8 cellular contexts compared by ENCODE assay signal in genomic region chr17:17204635-17205231, GRCh38. TPM values are rescaled to one million over a fixed set of nuclear protein-coding genes. Genes with fewer than 3 reads are reported as not detected.
DNase-seq lines count a peak whose midpoint lies in the region; ATAC-seq and TF ChIP-seq lines count a peak whose summit lies in the region.

No MANE protein-coding gene starts in this region.

- no peak overlapping the region for H3K4me3 Mint-ChIP-seq in progenitor cell of endocrine pancreas (ENCODE audit: low read depth)

- H3K4me1 Mint-ChIP-seq in progenitor cell of endocrine pancreas (ENCODE audit: low read depth) = peaks cover 2% of the 10 kb centered on the region

- CTCF ChIA-PET in AG04450 (lab: Charles Lee) = no interaction called here

- H3K36me3 ChIP-seq in muscle layer of duodenum (ENCODE audit: control insufficient read depth in 1 of 2, insufficient read depth in 2 of 2, low read length in 2 of 2) = peaks cover 0 to 11% of the 10 kb centered on the region in 2 donors

- no peak for ATAC-seq in GM18511 (IDR thresholded peaks at IDR 0.05; ENCODE audit: unreplicated experiment)

- in situ Hi-C loops in astrocyte of the spinal cord (cut with HindIII; ENCODE audit: low sequenced_read_pairs) = no loop called here

- H3K27ac ChIP-seq in AG04450 (ENCODE audit: low read depth, low read length) (no peak overlapping the region), HL-60 (replicated peaks) (peak overlapping the region; percentile 82), muscle layer of duodenum (ENCODE audit: low read length) (no peak overlapping the region)

- POLR2A ChIA-PET in AG04450 (lab: Yijun Ruan, JAX) = no interaction called here

- DNase-seq in AG04450 (ENCODE audit: low read depth, low spot score) = no peak
- DNase-seq in HL-60 (ENCODE audit: low read depth in 1 of 2, low spot score in 1 of 2) = peak in 1 of 2 experiments; percentile 5
- DNase-seq in astrocyte of the spinal cord (ENCODE audit: low read depth, low spot score) = no peak
- no peak for DNase-seq in inferior parietal cortex (ENCODE audit: extremely low spot score)
- DNase-seq in amniotic stem cell (lab: John Stamatoyannopoulos, UW) = no peak
- no peak for DNase-seq in progenitor cell of endocrine pancreas (ENCODE audit: low spot score, unreplicated experiment)

- H3K27me3 Mint-ChIP-seq in progenitor cell of endocrine pancreas = no peaks in the 10 kb centered on the region

- peaks cover 12 to 59% of the 10 kb centered on the region in 2 donors for H3K4me1 ChIP-seq in muscle layer of duodenum (ENCODE audit: control insufficient read depth in 1 of 2, insufficient read depth in 2 of 2, low read length in 2 of 2)

- H3K4me3 ChIP-seq in AG04450 (ENCODE audit: low read depth, low read length) (peak overlapping the region; percentile 58), HL-60 (replicated peaks; ENCODE audit: insufficient read depth, low read length) (peak overlapping the region; percentile 64), astrocyte of the spinal cord (ENCODE audit: low read depth, low read length) (peak overlapping the region; percentile 39), muscle layer of duodenum (ENCODE audit: low read depth in 1 of 2, low read length in 2 of 2) (peak overlapping the region; percentile 57 to 90)

- no peaks in the 10 kb centered on the region for H3K36me3 Mint-ChIP-seq in progenitor cell of endocrine pancreas (ENCODE audit: insufficient read depth)

- no peaks in the 10 kb centered on the region for H3K9me3 Mint-ChIP-seq in progenitor cell of endocrine pancreas (ENCODE audit: low read depth)

- no peak overlapping the region for H3K27ac Mint-ChIP-seq in progenitor cell of endocrine pancreas

- H3K27me3 ChIP-seq in AG04450 (ENCODE audit: control insufficient read depth, insufficient read depth, low read length) (no peaks in the 10 kb centered on the region), HL-60 (ENCODE audit: insufficient read depth, poor library complexity, severe bottlenecking) (no peaks in the 10 kb centered on the region), muscle layer of duodenum (ENCODE audit: low read depth, low read length) (no peaks in the 10 kb centered on the region)

- TF ChIP-seq CTCF in AG04450 (IDR thresholded peaks at IDR 0.05; ENCODE audit: low read depth, low read length) = no peak
- no peak for TF ChIP-seq CTCF in HL-60 (IDR thresholded peaks at IDR 0.05; ENCODE audit: insufficient read depth, low read length)
- no peak for TF ChIP-seq CTCF in astrocyte of the spinal cord (IDR thresholded peaks at IDR 0.05; ENCODE audit: low read depth, low read length)
- no peak for TF ChIP-seq CTCF in progenitor cell of endocrine pancreas (IDR thresholded peaks at IDR 0.05; ENCODE audit: unreplicated experiment)

- H3K9me3 ChIP-seq in AG04450 (ENCODE audit: control insufficient read depth, insufficient read depth, low read length) = no peaks in the 10 kb centered on the region; the same call in 1 of the 2 replicates
- no peaks in the 10 kb centered on the region for H3K9me3 ChIP-seq in muscle layer of duodenum (ENCODE audit: control insufficient read depth in 1 of 2, low read length in 2 of 2)

RNA-seq across cellular contexts. Expression of gene PLD6, which starts 1.4 kb away (rescaled TPM):
- polyA plus RNA-seq in AG04450 (2011; rRNA removed) = 1.6 and 1.7 TPM in 2 replicates
- polyA minus RNA-seq in AG04450 (2011; rRNA and poly(A)+ RNA removed) = 1.3 and 2.2 TPM in 2 replicates
- total RNA-seq in progenitor cell of endocrine pancreas = 1.00 and 1.2 TPM in 2 replicates

RNA-seq across cellular contexts. Expression of gene FLCN, which starts 32.2 kb away (rescaled TPM):
- 13.7 and 17.8 TPM in 2 replicates for polyA plus RNA-seq in AG04450 (2011; rRNA removed)
- polyA minus RNA-seq in AG04450 (2011; rRNA and poly(A)+ RNA removed) = 34.7 and 42.2 TPM in 2 replicates
- 58.4 and 58.7 TPM in 2 replicates for total RNA-seq in progenitor cell of endocrine pancreas
